1 cellular context compared by ENCODE assay signal in the genomic region with DNA sequence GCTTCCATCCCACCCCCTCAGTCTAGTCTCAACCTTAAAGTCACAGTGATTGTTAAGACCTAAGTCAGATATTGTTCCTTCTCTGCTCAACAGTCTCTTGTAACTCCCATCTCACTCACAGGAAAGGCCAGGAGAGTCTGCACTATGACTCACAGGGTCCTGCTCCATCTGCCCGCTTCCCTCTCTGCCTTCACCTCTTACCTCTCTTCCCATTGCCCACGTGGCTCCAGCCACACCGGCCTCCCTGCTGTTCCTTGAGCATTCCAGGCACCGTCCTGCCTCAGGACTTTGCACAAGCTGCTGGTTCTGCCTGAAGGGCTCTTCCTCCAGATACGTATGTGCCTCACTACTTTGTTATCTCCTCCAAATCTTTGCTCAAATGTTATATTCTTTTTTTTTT.
A peak's percentile ranks its signal among the peaks of the same experiment; 100 is the strongest.
TF ChIP-seq lines count a peak whose summit lies in the region.

No MANE protein-coding gene starts in this region.

TF ChIP-seq in H1, 55 proteins besides CTCF, POLR2A, EP300 and RAD21:
- TF ChIP-seq, protein P1, sequence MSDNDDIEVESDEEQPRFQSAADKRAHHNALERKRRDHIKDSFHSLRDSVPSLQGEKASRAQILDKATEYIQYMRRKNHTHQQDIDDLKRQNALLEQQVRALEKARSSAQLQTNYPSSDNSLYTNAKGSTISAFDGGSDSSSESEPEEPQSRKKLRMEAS (IDR thresholded peaks at IDR 0.05), result peak; percentile 62
